22 cellular contexts compared by ENCODE assay signal in genomic region chr4:53121304-53121865, GRCh38.
DNase-seq lines count a peak whose midpoint lies in the region; ATAC-seq and TF ChIP-seq lines count a peak whose summit lies in the region.
"Had no signal": no experiment of that assay in that cellular context is flagged by ENCODE, and none has a peak within 500 bp of the region (broad histone marks: within the 10 kb centered on the region; RNA-seq: fewer than 3 reads in every experiment).

No MANE protein-coding gene starts in this region.

- H2AFZ ChIP-seq in smooth muscle cell (ENCODE audit: low read depth) = no peak overlapping the region

- H3K4me1 ChIP-seq in SJSA1 (replicated peaks) (peaks cover 32% of the 10 kb centered on the region), smooth muscle cell (ENCODE audit: low read depth) (peaks cover 7% of the 10 kb centered on the region), transverse colon (peaks cover 3 to 19% (median 5%) of the 10 kb centered on the region in 4 donors)
- H3K4me1 ChIP-seq: left lung had no signal

- peak; percentile 46 to 59 for ATAC-seq in left cardiac atrium
- no peak for ATAC-seq in HG02763 (IDR thresholded peaks at IDR 0.05; ENCODE audit: unreplicated experiment)
- ATAC-seq: activated T-helper 17 cell treated with anti-CD3 and anti-CD28 coated beads, Interleukin-2, amount 50 U/mL, for 72 hours; HCT116; K562; left lung; WTC11 had no signal

- intact Hi-C loops in left cardiac atrium (cut with DNase I) (loop anchor here in 1 of 2 donors (10.0 kb wide), 1 partner anchor 107 kb away; no protein-coding TSS in a partner anchor), transverse colon (cut with DNase I; ENCODE audit: low total_unique reads) (no loop called here)

- TF ChIP-seq CTCF in smooth muscle cell (IDR thresholded peaks at IDR 0.05; ENCODE audit: borderline replicate concordance, insufficient read depth, poor library complexity, severe bottlenecking) (no peak), transverse colon (IDR thresholded peaks at IDR 0.05) (no peak)

- H3K4me2 ChIP-seq in smooth muscle cell = no peak overlapping the region

- TF ChIP-seq POLR2A in transverse colon (IDR thresholded peaks at IDR 0.05) = no peak

- H3K9ac ChIP-seq in smooth muscle cell (ENCODE audit: low read depth) = no peak overlapping the region

- no peaks in the 10 kb centered on the region for H4K20me1 ChIP-seq in smooth muscle cell (ENCODE audit: low read depth)

- H3K9me3 ChIP-seq in SJSA1 (replicated peaks) (no peaks in the 10 kb centered on the region), smooth muscle cell (replicated peaks; ENCODE audit: low read depth) (no peaks in the 10 kb centered on the region), transverse colon (no peaks in the 10 kb centered on the region)
- H3K9me3 ChIP-seq: left lung, mucosa of descending colon, thyroid gland had no signal

- H3K27me3 ChIP-seq in SJSA1 (replicated peaks) (no peaks in the 10 kb centered on the region), smooth muscle cell (ENCODE audit: low read depth) (no peaks in the 10 kb centered on the region), transverse colon (no peaks in the 10 kb centered on the region)
- H3K27me3 ChIP-seq: left lung, thyroid gland had no signal

- no peaks in the 10 kb centered on the region for H3K36me3 ChIP-seq in SJSA1
- no peaks in the 10 kb centered on the region for H3K36me3 ChIP-seq in smooth muscle cell (ENCODE audit: low read depth)
- H3K36me3 ChIP-seq in transverse colon = no peaks in the 10 kb centered on the region
- H3K36me3 ChIP-seq: left lung, thyroid gland had no signal

- H3K27ac ChIP-seq in SJSA1 = peak overlapping the region; percentile 67
- peak overlapping the region; percentile 96 for H3K27ac ChIP-seq in smooth muscle cell (ENCODE audit: low read depth)
- no peak overlapping the region for H3K27ac ChIP-seq in transverse colon
- H3K27ac ChIP-seq: left lung, thyroid gland had no signal

- no peaks in the 10 kb centered on the region for H3F3A ChIP-seq in smooth muscle cell (ENCODE audit: low read depth)

- in situ Hi-C loops in transverse colon (cut with MboI; ENCODE audit: low pct_ligation_motif_present in 1 of 4, low pct_unique_long_range_greater_than_20kb in 1 of 4, low sequenced_read_pairs in 3 of 4) = no loop called here

- H3K79me2 ChIP-seq in smooth muscle cell (ENCODE audit: low read depth) = no peaks in the 10 kb centered on the region

- TF ChIP-seq EP300 in transverse colon (IDR thresholded peaks at IDR 0.05; ENCODE audit: low read depth) = no peak

- DNase-seq in SJSA1 (ENCODE audit: low read depth in 1 of 2, low spot score in 2 of 2) (peak in 1 of 2 experiments; percentile 51), left cardiac atrium (no peak), midbrain (lab: John Stamatoyannopoulos, UW) (peak; percentile 10), smooth muscle cell (lab: John Stamatoyannopoulos, UW; ENCODE audit: unreplicated experiment) (no peak), transverse colon (no peak), COLO668 (lab: John Stamatoyannopoulos, UW; ENCODE audit: unreplicated experiment) (no peak)
- no peak for DNase-seq in stimulated activated naive CD4-positive, alpha-beta T cell (lab: John Stamatoyannopoulos, UW)
- DNase-seq: EL; left lung; mucosa of descending colon; NCI-H1417 treated with DMSO at 0.1 percent for 48 hours; NCI-H774; stimulated activated CD4-positive, alpha-beta T cell treated with anti-CD3 and anti-CD28 coated beads, Interleukin-4, amount 100 ng/mL, for 1 hour; stimulated activated naive CD4-positive, alpha-beta T cell treated with Interleukin-2 at 50 U/mL for 16 hours; SW 1271; T1000; thyroid gland had no signal

- H3K4me3 ChIP-seq in SJSA1 = no peak overlapping the region
- no peak overlapping the region for H3K4me3 ChIP-seq in smooth muscle cell
- H3K4me3 ChIP-seq in transverse colon = no peak overlapping the region
- H3K4me3 ChIP-seq: K562, left lung, mucosa of descending colon, thyroid gland had no signal

- WGBS in smooth muscle cell (ENCODE audit: low lambda C conversion rate) = 92% methylated on average over 6 of the region's 6 CpGs
- 89 to 100% methylated on average over 4 to 6 of the region's 6 CpGs for WGBS in transverse colon (ENCODE audit: low coverage in 1 of 2), 2 donors

Comparison
In these comparisons a context has a peak if more than half of its experiments do, and no peak if none do; other contexts are left out.
1. H3K27ac ChIP-seq: peak in SJSA1 (single experiment) and smooth muscle cell (single experiment); none in transverse colon (0 of 4).